Comparison of ENCODE assay signal across 1 cellular context in the genomic region with DNA sequence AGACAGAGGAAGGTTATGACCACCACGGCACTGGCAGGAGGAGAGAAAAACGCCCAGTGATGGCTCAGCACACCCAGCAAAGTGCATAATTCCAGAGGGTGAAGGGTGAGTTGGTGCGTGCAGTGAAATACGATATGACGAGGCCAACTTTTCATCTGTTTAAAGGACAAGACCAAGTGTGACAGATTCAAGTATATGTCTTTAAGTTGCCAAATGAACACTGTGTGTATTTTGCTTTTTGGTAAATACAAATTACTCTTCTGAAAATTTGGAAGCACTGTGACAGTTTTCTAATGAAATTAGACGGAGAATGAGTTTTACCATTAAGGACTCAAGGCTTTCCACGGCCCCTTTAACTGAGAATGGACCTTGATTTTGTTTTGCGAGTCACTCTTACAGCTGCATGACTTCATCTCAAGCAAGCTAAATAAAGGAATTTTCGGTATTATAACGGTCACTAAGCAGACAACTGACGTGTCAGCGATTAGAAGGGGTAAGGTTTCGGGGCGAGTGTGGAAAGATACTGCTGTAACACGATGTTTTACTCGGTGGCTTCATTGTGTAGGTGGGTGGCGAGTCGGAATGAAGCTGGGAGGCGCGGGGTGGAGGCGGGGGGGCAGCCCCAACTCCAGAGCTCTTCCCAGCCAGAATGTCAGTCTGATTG.
TF ChIP-seq lines count a peak whose summit lies in the region.

No MANE protein-coding gene starts in this region.

TF ChIP-seq in GM23338, 12 proteins besides CTCF, POLR2A, EP300 and RAD21 (continued from another document):
- TF ChIP-seq ZNF114 (CRISPR knock-in tag; IDR thresholded peaks at IDR 0.05), result no peak
- TF ChIP-seq ETS1 (IDR thresholded peaks at IDR 0.05), result no peak
- TF ChIP-seq STAT1 (IDR thresholded peaks at IDR 0.05; ENCODE audit: unreplicated experiment), result no peak
- TF ChIP-seq ZNF462 (CRISPR knock-in tag; IDR thresholded peaks at IDR 0.05), result no peak
- TF ChIP-seq, protein P1, sequence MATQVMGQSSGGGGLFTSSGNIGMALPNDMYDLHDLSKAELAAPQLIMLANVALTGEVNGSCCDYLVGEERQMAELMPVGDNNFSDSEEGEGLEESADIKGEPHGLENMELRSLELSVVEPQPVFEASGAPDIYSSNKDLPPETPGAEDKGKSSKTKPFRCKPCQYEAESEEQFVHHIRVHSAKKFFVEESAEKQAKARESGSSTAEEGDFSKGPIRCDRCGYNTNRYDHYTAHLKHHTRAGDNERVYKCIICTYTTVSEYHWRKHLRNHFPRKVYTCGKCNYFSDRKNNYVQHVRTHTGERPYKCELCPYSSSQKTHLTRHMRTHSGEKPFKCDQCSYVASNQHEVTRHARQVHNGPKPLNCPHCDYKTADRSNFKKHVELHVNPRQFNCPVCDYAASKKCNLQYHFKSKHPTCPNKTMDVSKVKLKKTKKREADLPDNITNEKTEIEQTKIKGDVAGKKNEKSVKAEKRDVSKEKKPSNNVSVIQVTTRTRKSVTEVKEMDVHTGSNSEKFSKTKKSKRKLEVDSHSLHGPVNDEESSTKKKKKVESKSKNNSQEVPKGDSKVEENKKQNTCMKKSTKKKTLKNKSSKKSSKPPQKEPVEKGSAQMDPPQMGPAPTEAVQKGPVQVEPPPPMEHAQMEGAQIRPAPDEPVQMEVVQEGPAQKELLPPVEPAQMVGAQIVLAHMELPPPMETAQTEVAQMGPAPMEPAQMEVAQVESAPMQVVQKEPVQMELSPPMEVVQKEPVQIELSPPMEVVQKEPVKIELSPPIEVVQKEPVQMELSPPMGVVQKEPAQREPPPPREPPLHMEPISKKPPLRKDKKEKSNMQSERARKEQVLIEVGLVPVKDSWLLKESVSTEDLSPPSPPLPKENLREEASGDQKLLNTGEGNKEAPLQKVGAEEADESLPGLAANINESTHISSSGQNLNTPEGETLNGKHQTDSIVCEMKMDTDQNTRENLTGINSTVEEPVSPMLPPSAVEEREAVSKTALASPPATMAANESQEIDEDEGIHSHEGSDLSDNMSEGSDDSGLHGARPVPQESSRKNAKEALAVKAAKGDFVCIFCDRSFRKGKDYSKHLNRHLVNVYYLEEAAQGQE (IDR thresholded peaks at IDR 0.05; ENCODE audit: unreplicated experiment), result no peak
- TF ChIP-seq POLR2AphosphoS5 (IDR thresholded peaks at IDR 0.05; ENCODE audit: low read depth), result no peak
- no peak for TF ChIP-seq NANOG (IDR thresholded peaks at IDR 0.05; ENCODE audit: borderline replicate concordance)
- TF ChIP-seq CREB1 (CRISPR knock-in tag; IDR thresholded peaks at IDR 0.05; ENCODE audit: low read depth), result no peak
- no peak for TF ChIP-seq ZNF331 (CRISPR knock-in tag; IDR thresholded peaks at IDR 0.05; ENCODE audit: low read depth)
- no peak for TF ChIP-seq JUNB (IDR thresholded peaks at IDR 0.05; ENCODE audit: unreplicated experiment)
- no peak for TF ChIP-seq EZH2phosphoT487 (IDR thresholded peaks at IDR 0.05; ENCODE audit: unreplicated experiment)
